Comparison of ENCODE assay signal across 20 cellular contexts in the genomic region with DNA sequence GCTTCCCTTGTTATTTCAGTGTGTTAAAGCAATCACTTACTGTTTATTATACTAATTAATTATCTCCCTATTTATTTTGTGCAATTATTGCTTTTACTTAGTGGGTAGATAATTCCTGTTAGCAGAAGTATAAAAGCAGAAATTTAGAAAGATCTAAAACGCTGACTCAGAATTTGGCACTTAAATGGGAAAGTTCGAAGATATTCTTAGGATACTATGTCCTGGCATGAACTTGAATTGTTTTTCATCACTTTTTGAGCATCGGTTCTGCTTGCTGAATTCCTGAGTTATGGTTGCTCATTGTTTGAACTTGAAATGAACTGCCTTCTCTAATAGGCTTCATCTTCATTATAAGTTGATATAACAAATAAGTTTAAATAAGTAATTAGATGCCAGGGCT.
"Had no signal": no experiment of that assay in that cellular context is flagged by ENCODE, and none has a peak within 500 bp of the region (broad histone marks: within the 10 kb centered on the region; RNA-seq: fewer than 3 reads in every experiment).

No MANE protein-coding gene starts in this region.

- H3K9me3 ChIP-seq: gastroesophageal sphincter, left ventricle myocardium inferior, lower lobe of right lung, pancreas, testis, tibial nerve, upper lobe of right lung, vagina had no signal

- H3K4me1 ChIP-seq: gastroesophageal sphincter, left ventricle myocardium inferior, pancreas, testis, tibial nerve, upper lobe of right lung, vagina had no signal

- DNase-seq: effector memory CD8-positive, alpha-beta T cell; erythroblast; foreskin fibroblast; glutamatergic neuron; immature natural killer cell; left ventricle myocardium inferior; lower lobe of right lung; midbrain; naive B cell; occipital lobe; pancreas; right cardiac atrium; stimulated activated CD4-positive, alpha-beta T cell treated with anti-CD3 and anti-CD28 coated beads, Interleukin-4, amount 100 ng/mL, for 1 hour; stimulated activated CD8-positive, alpha-beta memory T cell treated with anti-CD3 and anti-CD28 coated beads, Interleukin-4, amount 100 ng/mL, for 48 hours; stimulated activated naive CD8-positive, alpha-beta T cell treated with anti-CD3 and anti-CD28 coated beads, Interleukin-15, Interleukin-2, amounts not matched to agents 100 U/mL and 50 U/mL, for 24 hours; testis; upper lobe of right lung had no signal

- H3K27me3 ChIP-seq: gastroesophageal sphincter, pancreas, testis, tibial nerve, upper lobe of right lung, vagina had no signal

- H3K4me3 ChIP-seq: gastroesophageal sphincter, left ventricle myocardium inferior, lower lobe of right lung, pancreas, testis, tibial nerve, upper lobe of right lung, vagina had no signal

- H3K36me3 ChIP-seq: gastroesophageal sphincter, left ventricle myocardium inferior, lower lobe of right lung, pancreas, tibial nerve, upper lobe of right lung, vagina had no signal
